ENCODE assay signal across 25 cellular contexts in the genomic region with DNA sequence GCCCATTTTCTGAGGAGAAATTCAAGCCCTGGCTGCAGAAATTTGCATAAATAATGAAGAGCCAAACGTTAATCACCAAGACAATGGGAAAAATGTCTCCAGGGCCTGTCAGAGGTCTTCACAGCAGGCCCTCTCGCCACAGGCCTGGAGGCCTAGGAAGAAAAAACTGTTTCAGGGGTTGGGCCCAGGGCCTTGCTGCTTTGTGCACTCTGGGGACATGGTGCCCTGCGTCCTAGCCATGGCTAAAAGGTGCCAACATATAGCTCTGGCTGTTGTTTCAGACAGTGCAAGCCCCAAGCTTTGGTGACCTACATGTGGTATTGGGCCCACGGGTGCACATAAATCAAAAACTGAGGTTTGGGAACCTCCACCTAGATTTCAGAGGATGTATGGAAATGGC.
"Had no signal": no experiment of that assay in that cellular context is flagged by ENCODE, and none has a peak within 500 bp of the region (broad histone marks: within the 10 kb centered on the region; RNA-seq: fewer than 3 reads in every experiment).

No MANE protein-coding gene starts in this region.

- H3K9me3 Mint-ChIP-seq: naive thymus-derived CD4-positive, alpha-beta T cell; natural killer cell treated with Interleukin-12 subunit alpha and Interleukin-12 subunit beta and Interleukin-15 and Interleukin-18, amount 100 ng/mL, for 72 hours; stimulated activated naive CD8-positive, alpha-beta T cell treated with anti-CD3 and anti-CD28 coated beads, Interleukin-15, amount 100 ng/mL, for 72 hours had no signal

- H3K4me1 ChIP-seq: pancreas, prostate gland, tibial nerve, vagina had no signal

- H3K27ac ChIP-seq: hepatocyte, left ventricle myocardium inferior, pancreas, prostate gland, skin epidermis, tibial nerve, upper lobe of left lung, vagina had no signal

- H3K27ac Mint-ChIP-seq: natural killer cell treated with Interleukin-12 subunit alpha and Interleukin-12 subunit beta and Interleukin-15 and Interleukin-18, amount 100 ng/mL, for 72 hours had no signal

- H3K27me3 Mint-ChIP-seq: naive thymus-derived CD4-positive, alpha-beta T cell; natural killer cell treated with Interleukin-12 subunit alpha and Interleukin-12 subunit beta and Interleukin-15 and Interleukin-18, amount 100 ng/mL, for 72 hours; stimulated activated naive CD8-positive, alpha-beta T cell treated with anti-CD3 and anti-CD28 coated beads, Interleukin-15, amount 100 ng/mL, for 72 hours had no signal

- H3K9me3 ChIP-seq: left ventricle myocardium inferior, mucosa of descending colon, pancreas, prostate gland, tibial nerve, upper lobe of left lung, vagina had no signal

- H3K4me3 Mint-ChIP-seq: naive thymus-derived CD4-positive, alpha-beta T cell; natural killer cell treated with Interleukin-12 subunit alpha and Interleukin-12 subunit beta and Interleukin-15 and Interleukin-18, amount 100 ng/mL, for 72 hours; stimulated activated naive CD8-positive, alpha-beta T cell treated with anti-CD3 and anti-CD28 coated beads, Interleukin-15, amount 100 ng/mL, for 72 hours had no signal

- H3K4me3 ChIP-seq: hepatocyte, left ventricle myocardium inferior, lung, mucosa of descending colon, pancreas, prostate gland, skin epidermis, tibial nerve, upper lobe of left lung, vagina had no signal

- DNase-seq: islet precursor cell; left ventricle myocardium inferior; midbrain; mucosa of descending colon; naive thymus-derived CD4-positive, alpha-beta T cell; pancreas; posterior cingulate gyrus; retina; right cardiac atrium; stimulated activated CD4-positive, alpha-beta T cell treated with anti-CD3 and anti-CD28 coated beads, Interleukin-12 subunit alpha, Interleukin-12 subunit beta, amount 100 ng/mL, for 4 hours; stimulated activated CD4-positive, alpha-beta T cell treated with anti-CD3 and anti-CD28 coated beads, Interleukin-15, amount 100 ng/mL, for 24 hours; stimulated activated CD4-positive, alpha-beta T cell treated with anti-CD3 and anti-CD28 coated beads, Interleukin-2, amount 100 ng/mL, for 24 hours; stimulated activated CD4-positive, alpha-beta T cell treated with anti-CD3 and anti-CD28 coated beads, Interleukin-4, amount 100 ng/mL, for 1 hour; stimulated activated naive CD4-positive, alpha-beta T cell treated with Interleukin-2 at 50 U/mL for 16 hours; stimulated activated naive CD8-positive, alpha-beta T cell treated with anti-CD3 and anti-CD28 coated beads, Interleukin-15, amount 100 ng/mL, for 72 hours; substantia nigra; upper lobe of left lung had no signal

- ATAC-seq: mucosa of descending colon; naive thymus-derived CD4-positive, alpha-beta T cell; natural killer cell treated with Interleukin-12 subunit alpha and Interleukin-12 subunit beta and Interleukin-15 and Interleukin-18, amount 100 ng/mL, for 72 hours; pancreas; right cardiac atrium; sciatic nerve; stimulated activated naive CD8-positive, alpha-beta T cell treated with anti-CD3 and anti-CD28 coated beads, Interleukin-15, amount 100 ng/mL, for 72 hours had no signal
